In the genomic region with DNA sequence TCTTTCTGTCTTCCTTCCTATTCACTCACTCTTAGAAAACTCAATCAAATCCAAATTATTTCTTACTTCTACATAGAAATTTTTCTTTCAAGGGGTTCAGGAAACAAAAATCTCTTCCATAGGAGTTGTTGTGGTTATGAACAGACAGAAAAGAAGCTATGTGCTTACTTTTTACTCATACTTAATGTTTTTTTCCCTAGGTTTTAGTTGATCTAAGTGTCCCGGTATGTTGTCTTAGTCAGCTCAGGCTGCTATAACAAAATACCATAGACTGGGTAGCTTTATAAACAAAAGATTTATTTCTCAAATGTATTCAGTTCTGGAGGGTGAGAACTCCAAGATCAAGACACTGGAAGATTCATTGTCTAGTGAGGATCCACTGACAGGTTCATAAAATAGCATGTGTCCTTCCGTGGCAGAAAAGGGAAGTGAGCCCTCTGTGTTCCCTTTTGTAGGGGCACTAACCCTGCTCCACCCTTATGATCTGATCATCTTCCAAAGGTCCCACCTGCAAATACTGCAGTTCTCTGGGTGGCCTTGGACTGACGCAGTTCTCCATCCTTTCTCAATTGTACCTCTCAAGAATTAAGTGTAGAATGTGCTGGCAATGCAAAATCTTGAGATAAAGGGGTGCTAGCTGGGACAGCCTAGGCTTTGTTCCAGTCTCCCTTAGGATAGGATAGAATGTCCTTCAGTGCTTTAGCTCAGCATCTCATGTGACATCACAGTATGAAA, we compare ENCODE assay signal across 1 cellular context.
A peak's percentile ranks its signal among the peaks of the same experiment; 100 is the strongest.
TF ChIP-seq lines count a peak whose summit lies in the region.

No MANE protein-coding gene starts in this region.

TF ChIP-seq in K562, 482 proteins besides CTCF, POLR2A, EP300 and RAD21 (continued from another document):
- TF ChIP-seq, protein P1, sequence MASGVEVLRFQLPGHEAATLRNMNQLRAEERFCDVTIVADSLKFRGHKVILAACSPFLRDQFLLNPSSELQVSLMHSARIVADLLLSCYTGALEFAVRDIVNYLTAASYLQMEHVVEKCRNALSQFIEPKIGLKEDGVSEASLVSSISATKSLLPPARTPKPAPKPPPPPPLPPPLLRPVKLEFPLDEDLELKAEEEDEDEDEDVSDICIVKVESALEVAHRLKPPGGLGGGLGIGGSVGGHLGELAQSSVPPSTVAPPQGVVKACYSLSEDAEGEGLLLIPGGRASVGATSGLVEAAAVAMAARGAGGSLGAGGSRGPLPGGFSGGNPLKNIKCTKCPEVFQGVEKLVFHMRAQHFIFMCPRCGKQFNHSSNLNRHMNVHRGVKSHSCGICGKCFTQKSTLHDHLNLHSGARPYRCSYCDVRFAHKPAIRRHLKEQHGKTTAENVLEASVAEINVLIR (CRISPR knock-in tag; IDR thresholded peaks at IDR 0.05) = no peak
- TF ChIP-seq XRCC4 (IDR thresholded peaks at IDR 0.05; ENCODE audit: extremely low read depth, insufficient read depth, insufficient read length) = no peak
- peak; percentile 32 for TF ChIP-seq MEIS2 (IDR thresholded peaks at IDR 0.05; ENCODE audit: partially characterized antibody)
- no peak for TF ChIP-seq RFX7 (CRISPR knock-in tag; IDR thresholded peaks at IDR 0.05)
- no peak for TF ChIP-seq ZKSCAN8 (CRISPR knock-in tag; IDR thresholded peaks at IDR 0.05)
